24 cellular contexts compared by ENCODE assay signal in the genomic region with DNA sequence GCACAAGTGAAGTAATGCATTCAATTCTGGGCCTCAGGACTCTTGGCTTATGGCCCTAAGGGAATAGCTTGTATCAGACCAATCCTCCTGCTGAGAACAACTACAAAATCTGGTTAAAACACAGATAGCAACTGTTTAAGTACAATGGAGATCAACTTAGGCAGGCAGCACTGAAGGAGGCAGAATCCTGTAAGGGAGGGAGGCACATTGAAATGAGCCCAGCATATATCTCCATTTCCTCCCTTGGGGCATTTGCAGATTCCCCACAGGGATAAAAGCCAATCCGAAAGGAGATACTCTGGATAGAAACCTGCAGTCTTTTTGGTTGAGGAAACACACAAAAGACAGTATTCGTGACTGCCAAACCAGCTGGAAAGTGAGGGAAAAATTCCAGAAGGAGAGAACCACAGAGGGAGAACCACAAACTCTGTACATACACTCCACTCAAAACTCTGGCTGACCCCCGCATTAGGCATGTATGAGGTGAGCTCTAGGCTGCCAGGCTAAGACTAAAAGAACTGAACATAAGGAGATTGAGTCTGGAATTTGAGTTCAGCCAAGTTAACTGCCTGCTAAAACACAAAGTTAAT. TPM values are rescaled to one million over a fixed set of nuclear protein-coding genes. Genes with fewer than 3 reads are reported as not detected.
DNase-seq lines count a peak whose midpoint lies in the region; ATAC-seq, FAIRE-seq and TF ChIP-seq lines count a peak whose summit lies in the region.
"Had no signal": no experiment of that assay in that cellular context is flagged by ENCODE, and none has a peak within 500 bp of the region (broad histone marks: within the 10 kb centered on the region; RNA-seq: fewer than 3 reads in every experiment).

No MANE protein-coding gene starts in this region.

- CTCF ChIA-PET in WTC11 (lab: Charles Lee) = interaction anchor here (0.6 to 1.4 kb wide), 3 partner anchors 18 to 77 kb away, joined by 3 to 5 read pairs (median 3); no protein-coding TSS in a partner anchor

- no peaks in the 10 kb centered on the region for H4K20me1 ChIP-seq in GM23338 (replicated peaks; ENCODE audit: insufficient read depth)

- H3K4me2 ChIP-seq in GM23338 = peak overlapping the region; percentile 32

- POLR2A ChIA-PET in WTC11 (lab: Charles Lee) = interaction anchor here (0.6 kb wide), 1 partner anchor 56 kb away, joined by 6 read pairs; no protein-coding TSS in a partner anchor

- H3K27ac Mint-ChIP-seq in GM23338 (peak overlapping the region; percentile 2; the same call in 1 of the 2 replicates), WTC11 (peak overlapping the region; percentile 83)
- H3K27ac Mint-ChIP-seq: activated naive CD4-positive, alpha-beta T cell treated with anti-CD3 and anti-CD28 coated beads, Interleukin-2, amount 10 ng/mL, durations not matched to agents 7 days and 5 days; activated T-helper 17 cell treated with anti-CD3 and anti-CD28 coated beads, Interleukin-2, amount 50 U/mL, for 72 hours; CD8-positive, alpha-beta memory T cell; stimulated activated naive B cell treated with anti-CD40 and anti-IgM and Interleukin-4, amounts not matched to agents 10 μg/mL and 1 μg/mL and 100 μg/mL, for 72 hours had no signal

- H3F3A ChIP-seq in GM23338 (replicated peaks; ENCODE audit: low read depth) = no peaks in the 10 kb centered on the region

- 0 out of 2 replicates have a peak overlapping the region, but pooled peaks have one; percentile 19 for H3K4me3 ChIP-seq in GM23338
- H3K4me3 ChIP-seq: K562 had no signal

- no peak overlapping the region for H2AFZ ChIP-seq in GM23338

- FAIRE-seq in frontal cortex (lab: Jason Lieb, UNC) = no peak
- FAIRE-seq: bronchial epithelial cell, HTR-8/SVneo, K562, small intestine had no signal

- no peaks in the 10 kb centered on the region for H3K9me2 ChIP-seq in GM23338 (ENCODE audit: insufficient read depth)

- peaks cover 25% of the 10 kb centered on the region for H3K4me1 Mint-ChIP-seq in GM23338
- H3K4me1 Mint-ChIP-seq in WTC11 = peaks cover 22% of the 10 kb centered on the region
- H3K4me1 Mint-ChIP-seq: activated naive CD4-positive, alpha-beta T cell treated with anti-CD3 and anti-CD28 coated beads, Interleukin-2, amount 10 ng/mL, durations not matched to agents 7 days and 5 days; activated T-helper 17 cell treated with anti-CD3 and anti-CD28 coated beads, Interleukin-2, amount 50 U/mL, for 72 hours; stimulated activated naive B cell treated with anti-CD40 and anti-IgM and Interleukin-4, amounts not matched to agents 10 μg/mL and 1 μg/mL and 100 μg/mL, for 72 hours had no signal

- DNase-seq in GM23338 (ENCODE audit: low spot score) (peak; percentile 76), NCI-H2171 (lab: John Stamatoyannopoulos, UW) (peak; percentile 53), WTC11 (ENCODE audit: low spot score) (no peak), iPS DF 19.7 (ENCODE audit: low read depth, low spot score) (peak; percentile 45), frontal cortex (ENCODE audit: low spot score in 2 of 2) (no peak), RPMI8226 (no peak)
- DNase-seq: activated CD4-positive, alpha-beta T cell treated with anti-CD3 and anti-CD28 coated beads for 4 hours; activated naive CD4-positive, alpha-beta T cell treated with anti-CD3 and anti-CD28 coated beads, Interleukin-2, amount 10 ng/mL, durations not matched to agents 7 days and 5 days; CD8-positive, alpha-beta memory T cell; islet precursor cell; left ventricle myocardium superior; NCI-H1417; SIG-M5; small intestine; stimulated activated naive B cell treated with anti-CD40 and anti-IgM and Interleukin-4, amounts not matched to agents 10 μg/mL and 1 μg/mL and 100 μg/mL, for 72 hours; substantia nigra; SW 1271 had no signal

- no peaks in the 10 kb centered on the region for H3K27me3 ChIP-seq in GM23338 (ENCODE audit: insufficient read depth)

- ATAC-seq in GM23338 = peak; percentile 97
- ATAC-seq in WTC11 = peak; percentile 99
- no peak for ATAC-seq in HG03135 (IDR thresholded peaks at IDR 0.05; ENCODE audit: unreplicated experiment)
- no peak for ATAC-seq in HG02852 (IDR thresholded peaks at IDR 0.05; ENCODE audit: unreplicated experiment)
- ATAC-seq: activated T-helper 17 cell treated with anti-CD3 and anti-CD28 coated beads, Interleukin-2, amount 50 U/mL, for 72 hours; K562; left ventricle myocardium superior; Panc1; stimulated activated naive B cell treated with anti-CD40 and anti-IgM and Interleukin-4, amounts not matched to agents 10 μg/mL and 1 μg/mL and 100 μg/mL, for 72 hours had no signal

- peaks cover 26% of the 10 kb centered on the region for H3K4me1 ChIP-seq in GM23338 (ENCODE audit: insufficient read depth)

- H3K27me3 Mint-ChIP-seq in GM23338 (ENCODE audit: insufficient read depth, low read depth, poor library complexity) (peaks cover 3% of the 10 kb centered on the region), WTC11 (ENCODE audit: low read depth) (no peaks in the 10 kb centered on the region)
- H3K27me3 Mint-ChIP-seq: activated naive CD4-positive, alpha-beta T cell treated with anti-CD3 and anti-CD28 coated beads, Interleukin-2, amount 10 ng/mL, durations not matched to agents 7 days and 5 days; activated T-helper 17 cell treated with anti-CD3 and anti-CD28 coated beads, Interleukin-2, amount 50 U/mL, for 72 hours; CD8-positive, alpha-beta memory T cell; stimulated activated naive B cell treated with anti-CD40 and anti-IgM and Interleukin-4, amounts not matched to agents 10 μg/mL and 1 μg/mL and 100 μg/mL, for 72 hours had no signal

- H3K36me3 ChIP-seq in GM23338 (ENCODE audit: insufficient read depth) = no peaks in the 10 kb centered on the region

- no peak for TF ChIP-seq CTCF in GM23338 (conservative IDR thresholded peaks at IDR 0.05; ENCODE audit: low read depth in 2 of 2)
- no peak for TF ChIP-seq CTCF in WTC11 (IDR thresholded peaks at IDR 0.05)

- peak overlapping the region; percentile 45; the same call in 1 of the 2 replicates for H3K27ac ChIP-seq in GM23338 (ENCODE audit: low read depth)

- H3K4me3 Mint-ChIP-seq in GM23338 (0 out of 3 replicates have a peak overlapping the region, but pooled peaks have one; percentile 2), WTC11 (no peak overlapping the region)
- H3K4me3 Mint-ChIP-seq: activated naive CD4-positive, alpha-beta T cell treated with anti-CD3 and anti-CD28 coated beads, Interleukin-2, amount 10 ng/mL, durations not matched to agents 7 days and 5 days; activated T-helper 17 cell treated with anti-CD3 and anti-CD28 coated beads, Interleukin-2, amount 50 U/mL, for 72 hours; CD8-positive, alpha-beta memory T cell; stimulated activated naive B cell treated with anti-CD40 and anti-IgM and Interleukin-4, amounts not matched to agents 10 μg/mL and 1 μg/mL and 100 μg/mL, for 72 hours had no signal

- H3K79me2 ChIP-seq in GM23338 (replicated peaks; ENCODE audit: insufficient read depth) = no peaks in the 10 kb centered on the region

- peaks cover 6% of the 10 kb centered on the region; the same call in 2 of the 3 replicates for H3K36me3 Mint-ChIP-seq in GM23338 (ENCODE audit: low read depth)
- H3K36me3 Mint-ChIP-seq in WTC11 = peaks cover 12% of the 10 kb centered on the region

- H3K9me3 Mint-ChIP-seq in GM23338 (no peaks in the 10 kb centered on the region), WTC11 (no peaks in the 10 kb centered on the region; the same call in 1 of the 2 replicates)
- H3K9me3 Mint-ChIP-seq: activated naive CD4-positive, alpha-beta T cell treated with anti-CD3 and anti-CD28 coated beads, Interleukin-2, amount 10 ng/mL, durations not matched to agents 7 days and 5 days; activated T-helper 17 cell treated with anti-CD3 and anti-CD28 coated beads, Interleukin-2, amount 50 U/mL, for 72 hours; stimulated activated naive B cell treated with anti-CD40 and anti-IgM and Interleukin-4, amounts not matched to agents 10 μg/mL and 1 μg/mL and 100 μg/mL, for 72 hours had no signal

TF ChIP-seq in WTC11, 78 proteins besides CTCF, POLR2A, EP300 and RAD21:
- no peak for TF ChIP-seq CBFB (CRISPR knock-in tag; IDR thresholded peaks at IDR 0.05; ENCODE audit: low read depth)
- TF ChIP-seq ESRRA (CRISPR knock-in tag; IDR thresholded peaks at IDR 0.05; ENCODE audit: borderline replicate concordance) = no peak
- TF ChIP-seq ZNF121 (CRISPR knock-in tag; IDR thresholded peaks at IDR 0.05) = no peak

RNA-seq across cellular contexts. Expression of a gene that starts 57.3 kb away (rescaled TPM):
- 52.9 and 62.3 TPM in 2 replicates for total RNA-seq in GM23338 (2014; rRNA removed; shearing (Covaris generic))
- polyA plus RNA-seq in GM23338 (2016; fragmentation: Nextera tagmentation; extraction: Ambion mirVana) = 61.7 and 69.1 TPM in 2 replicates
- total RNA-seq in WTC11 (2021) (84.4 to 97.7 TPM (median 85.4 TPM) in 3 replicates), frontal cortex (61.1 TPM)

Comparison
In these comparisons a context has a peak if more than half of its experiments do, and no peak if none do; other contexts are left out.
1. ATAC-seq: peak in GM23338 (single experiment) and WTC11 (single experiment); none in HG03135 (single experiment) and HG02852 (single experiment).
2. DNase-seq: peak in GM23338 (single experiment), NCI-H2171 (single experiment) and iPS DF 19.7 (single experiment); none in WTC11 (single experiment), frontal cortex (0 of 2) and RPMI8226 (single experiment).